12 cellular contexts compared by ENCODE assay signal in genomic region chr19:11195681-11196080, GRCh38. TPM values are rescaled to one million over a fixed set of nuclear protein-coding genes. Genes with fewer than 3 reads are reported as not detected.
DNase-seq lines count a peak whose midpoint lies in the region; ATAC-seq and TF ChIP-seq lines count a peak whose summit lies in the region.
"Had no signal": no experiment of that assay in that cellular context is flagged by ENCODE, and none has a peak within 500 bp of the region (broad histone marks: within the 10 kb centered on the region; RNA-seq: fewer than 3 reads in every experiment).

No MANE protein-coding gene starts in this region.

- H3K4me3 ChIP-seq in CD4-positive, CD25-positive, alpha-beta regulatory T cell (ENCODE audit: low read depth, low read length) = no peak overlapping the region
- H3K4me3 ChIP-seq in right cardiac atrium (ENCODE audit: low read length) = peak overlapping the region; percentile 50
- peak overlapping the region; percentile 83 for H3K4me3 ChIP-seq in skeletal muscle satellite cell (ENCODE audit: low read length)
- no peak overlapping the region for H3K4me3 ChIP-seq in body of pancreas

- no peaks in the 10 kb centered on the region for H3K9me3 ChIP-seq in CD4-positive, CD25-positive, alpha-beta regulatory T cell (ENCODE audit: control insufficient read depth in 2 of 2, low read length in 2 of 2)
- H3K9me3 ChIP-seq in right cardiac atrium (ENCODE audit: control insufficient read depth, low read length) (no peaks in the 10 kb centered on the region), skeletal muscle satellite cell (replicated peaks; ENCODE audit: low read length) (no peaks in the 10 kb centered on the region), body of pancreas (no peaks in the 10 kb centered on the region)

- peak overlapping the region in 3 of 4 donors; percentile 10 to 77 (median 62) for H3K4me3 Mint-ChIP-seq in CD4-positive, CD25-positive, alpha-beta regulatory T cell
- H3K4me3 Mint-ChIP-seq in activated CD8-positive, alpha-beta T cell treated with anti-CD3 and anti-CD28 coated beads, Interleukin-2, amount 10 ng/mL, durations not matched to agents 7 days and 5 days = peak overlapping the region; percentile 2

- DNase-seq in CD4-positive, CD25-positive, alpha-beta regulatory T cell = no peak
- DNase-seq in activated CD8-positive, alpha-beta T cell treated with anti-CD3 and anti-CD28 coated beads, Interleukin-2, amount 10 ng/mL, durations not matched to agents 7 days and 5 days = no peak
- DNase-seq in right cardiac atrium (peak in 1 of 3 donors; percentile 2), body of pancreas (no peak)
- DNase-seq: activated gamma-delta T cell treated with Interleukin-2 at 50 U/mL for 16 hours; DMS79; NCI-H1105; stimulated activated CD4-positive, alpha-beta T cell treated with anti-CD3 and anti-CD28 coated beads, Interleukin-4, amount 100 ng/mL, for 24 hours had no signal

- TF ChIP-seq CTCF in body of pancreas (IDR thresholded peaks at IDR 0.05) = no peak

- peaks cover 22% of the 10 kb centered on the region for H3K4me1 ChIP-seq in CD4-positive, CD25-positive, alpha-beta regulatory T cell (ENCODE audit: control insufficient read depth, insufficient read depth, low read length, poor library complexity, severe bottlenecking)
- H3K4me1 ChIP-seq in right cardiac atrium (ENCODE audit: control insufficient read depth, insufficient read depth, low read length) (peaks cover 7% of the 10 kb centered on the region), skeletal muscle satellite cell (ENCODE audit: control insufficient read depth, insufficient read depth, low read length) (peaks cover 53% of the 10 kb centered on the region), body of pancreas (peaks cover 55% of the 10 kb centered on the region)

- CTCF ChIA-PET in activated CD8-positive, alpha-beta T cell treated with anti-CD3 and anti-CD28 coated beads, Interleukin-2, amount 10 ng/mL, durations not matched to agents 7 days and 5 days (lab: Charles Lee) = no interaction called here

- no peaks in the 10 kb centered on the region for H3K36me3 Mint-ChIP-seq in CD4-positive, CD25-positive, alpha-beta regulatory T cell
- no peaks in the 10 kb centered on the region for H3K36me3 Mint-ChIP-seq in activated CD8-positive, alpha-beta T cell treated with anti-CD3 and anti-CD28 coated beads, Interleukin-2, amount 10 ng/mL, durations not matched to agents 7 days and 5 days (ENCODE audit: low read depth)

- peak overlapping the region; percentile 79 for H3K9ac ChIP-seq in skeletal muscle satellite cell (ENCODE audit: low read depth, low read length)

- POLR2A ChIA-PET in activated CD8-positive, alpha-beta T cell treated with anti-CD3 and anti-CD28 coated beads, Interleukin-2, amount 10 ng/mL, durations not matched to agents 7 days and 5 days (lab: Charles Lee) = no interaction called here

- peak overlapping the region; percentile 95 for H3K4me2 ChIP-seq in skeletal muscle satellite cell (ENCODE audit: low read length)

- peaks cover 4% of the 10 kb centered on the region for H3K27me3 Mint-ChIP-seq in CD4-positive, CD25-positive, alpha-beta regulatory T cell
- peaks cover 16% of the 10 kb centered on the region for H3K27me3 Mint-ChIP-seq in activated CD8-positive, alpha-beta T cell treated with anti-CD3 and anti-CD28 coated beads, Interleukin-2, amount 10 ng/mL, durations not matched to agents 7 days and 5 days (ENCODE audit: low read depth)

- no peaks in the 10 kb centered on the region for H3K27me3 ChIP-seq in CD4-positive, CD25-positive, alpha-beta regulatory T cell (ENCODE audit: control insufficient read depth, insufficient read depth, low read length)
- H3K27me3 ChIP-seq in right cardiac atrium (ENCODE audit: control insufficient read depth, insufficient read depth) (no peaks in the 10 kb centered on the region), skeletal muscle satellite cell (ENCODE audit: control insufficient read depth, insufficient read depth, low read length) (no peaks in the 10 kb centered on the region), body of pancreas (no peaks in the 10 kb centered on the region)

- H3K4me1 Mint-ChIP-seq in CD4-positive, CD25-positive, alpha-beta regulatory T cell = peaks cover 0 to 9% (median 0%) of the 10 kb centered on the region in 4 donors
- peaks cover 21% of the 10 kb centered on the region for H3K4me1 Mint-ChIP-seq in activated CD8-positive, alpha-beta T cell treated with anti-CD3 and anti-CD28 coated beads, Interleukin-2, amount 10 ng/mL, durations not matched to agents 7 days and 5 days (ENCODE audit: low read depth)

- H3K27ac Mint-ChIP-seq in CD4-positive, CD25-positive, alpha-beta regulatory T cell = no peak overlapping the region
- H3K27ac Mint-ChIP-seq in activated CD8-positive, alpha-beta T cell treated with anti-CD3 and anti-CD28 coated beads, Interleukin-2, amount 10 ng/mL, durations not matched to agents 7 days and 5 days = no peak overlapping the region

- no peak for ATAC-seq in CD4-positive, CD25-positive, alpha-beta regulatory T cell (ENCODE audit: low read depth in 2 of 2)
- no peak for ATAC-seq in activated CD8-positive, alpha-beta T cell treated with anti-CD3 and anti-CD28 coated beads, Interleukin-2, amount 10 ng/mL, durations not matched to agents 7 days and 5 days
- ATAC-seq in right cardiac atrium (no peak), HG03108 (IDR thresholded peaks at IDR 0.05; ENCODE audit: unreplicated experiment) (no peak), GM21381 (IDR thresholded peaks at IDR 0.05; ENCODE audit: unreplicated experiment) (no peak), GM21528 (IDR thresholded peaks at IDR 0.05; ENCODE audit: low FRiP score, unreplicated experiment) (no peak), body of pancreas (no peak)

- no peak overlapping the region for H3K27ac ChIP-seq in CD4-positive, CD25-positive, alpha-beta regulatory T cell (ENCODE audit: insufficient read depth, low read length, poor library complexity, severe bottlenecking)
- H3K27ac ChIP-seq in right cardiac atrium (ENCODE audit: low read length) (peak overlapping the region; percentile 83), body of pancreas (peak overlapping the region in 1 of 4 donors; percentile 17)

- intact Hi-C loops in right cardiac atrium (cut with DNase I) (loop anchor here in 2 of 4 donors (5.0 kb wide), 2 partner anchors 33 to 53 kb away; no protein-coding TSS in a partner anchor), body of pancreas (cut with DNase I) (no loop called here)

- H3K36me3 ChIP-seq in CD4-positive, CD25-positive, alpha-beta regulatory T cell (ENCODE audit: control insufficient read depth, insufficient read depth, low read length) = no peaks in the 10 kb centered on the region
- peaks cover 39% of the 10 kb centered on the region for H3K36me3 ChIP-seq in skeletal muscle satellite cell (ENCODE audit: insufficient read depth, low read length)
- peaks cover 0 to 13% of the 10 kb centered on the region in 2 donors for H3K36me3 ChIP-seq in body of pancreas (replicated peaks in 1 of 2; ENCODE audit: insufficient read depth in 1 of 2, low read depth in 2 of 2)

- H3K9me3 Mint-ChIP-seq in CD4-positive, CD25-positive, alpha-beta regulatory T cell = no peaks in the 10 kb centered on the region
- H3K9me3 Mint-ChIP-seq in activated CD8-positive, alpha-beta T cell treated with anti-CD3 and anti-CD28 coated beads, Interleukin-2, amount 10 ng/mL, durations not matched to agents 7 days and 5 days (ENCODE audit: insufficient read depth) = no peaks in the 10 kb centered on the region

- 37% methylated on average over 12 of the region's 12 CpGs for WGBS in right cardiac atrium
- 82 to 84% methylated on average over 12 of the region's 12 CpGs for WGBS in body of pancreas, 2 donors

- TF ChIP-seq POLR2A in body of pancreas (IDR thresholded peaks at IDR 0.05) = no peak

RNA-seq across cellular contexts. Expression of gene KANK2, which starts 1.7 kb away (rescaled TPM):
- 0.74 TPM for total RNA-seq in CD4-positive, CD25-positive, alpha-beta regulatory T cell
- polyA plus RNA-seq in CD4-positive, CD25-positive, alpha-beta regulatory T cell = under 1 TPM in 3 of 4 donors, not detected in 1; 0.16 to 0.52 (median 0.29) TPM
- total RNA-seq in activated CD8-positive, alpha-beta T cell treated with anti-CD3 and anti-CD28 coated beads, Interleukin-2, amount 10 ng/mL, durations not matched to agents 7 days and 5 days = 1 to 10 TPM; 6.1 to 8.0 TPM
- total RNA-seq in right cardiac atrium (100 to 1,000 TPM; 244 to 324 (median 295) TPM), body of pancreas (100 to 1,000 TPM; 133 to 165 TPM)
- polyA plus RNA-seq in right cardiac atrium = 259 TPM
- total RNA-seq in skeletal muscle satellite cell (2012; rRNA removed) = 266 and 301 TPM in 2 replicates

RNA-seq across cellular contexts. Expression of gene SPC24, which starts 40.1 kb away (rescaled TPM):
- total RNA-seq in CD4-positive, CD25-positive, alpha-beta regulatory T cell = 3.2 TPM
- 1 to 10 TPM in 2 of 4 donors, under 1 TPM in 2; 0.41 to 3.1 (median 0.99) TPM for polyA plus RNA-seq in CD4-positive, CD25-positive, alpha-beta regulatory T cell
- 10 to 100 TPM; 92.6 to 94.0 TPM for total RNA-seq in activated CD8-positive, alpha-beta T cell treated with anti-CD3 and anti-CD28 coated beads, Interleukin-2, amount 10 ng/mL, durations not matched to agents 7 days and 5 days
- total RNA-seq in right cardiac atrium = 1 to 10 TPM in 3 of 4 donors, under 1 TPM in 1; 0.56 to 4.4 (median 3.4) TPM
- 1.6 TPM for polyA plus RNA-seq in right cardiac atrium
- total RNA-seq in skeletal muscle satellite cell (2012; rRNA removed) = 45.7 and 54.5 TPM in 2 replicates
- total RNA-seq in body of pancreas = 1 to 10 TPM; 1.8 to 6.9 TPM

RNA-seq across cellular contexts. Expression of gene ANGPTL8, which starts 43.7 kb away (rescaled TPM):
- not detected for total RNA-seq in CD4-positive, CD25-positive, alpha-beta regulatory T cell
- not detected for polyA plus RNA-seq in CD4-positive, CD25-positive, alpha-beta regulatory T cell
- not detected for total RNA-seq in activated CD8-positive, alpha-beta T cell treated with anti-CD3 and anti-CD28 coated beads, Interleukin-2, amount 10 ng/mL, durations not matched to agents 7 days and 5 days
- total RNA-seq in right cardiac atrium (under 1 TPM in 3 of 4 donors, not detected in 1; 0.47 to 0.84 (median 0.51) TPM), body of pancreas (not detected)
- polyA plus RNA-seq in right cardiac atrium = 4.8 TPM
- total RNA-seq in skeletal muscle satellite cell (2012; rRNA removed) = not detected in 2 replicates

Comparison
In these comparisons a context has a peak if more than half of its experiments do, and no peak if none do; other contexts are left out.
1. H3K4me3 ChIP-seq: peak in right cardiac atrium (single experiment) and skeletal muscle satellite cell (single experiment); none in CD4-positive, CD25-positive, alpha-beta regulatory T cell (single experiment) and body of pancreas (0 of 2).
2. RNA of gene KANK2, which starts 1.7 kb away (total RNA-seq): 244 to 324 TPM in right cardiac atrium and 133 to 165 TPM in body of pancreas; 6.1 to 8.0 TPM in activated CD8-positive, alpha-beta T cell treated with anti-CD3 and anti-CD28 coated beads, Interleukin-2, amount 10 ng/mL, durations not matched to agents 7 days and 5 days and 0.74 TPM in CD4-positive, CD25-positive, alpha-beta regulatory T cell (single experiment); every median in the first group is over 10 times any median in the second.
3. RNA of gene SPC24, which starts 40.1 kb away (total RNA-seq): 92.6 to 94.0 TPM in activated CD8-positive, alpha-beta T cell treated with anti-CD3 and anti-CD28 coated beads, Interleukin-2, amount 10 ng/mL, durations not matched to agents 7 days and 5 days; 1.8 to 6.9 TPM in body of pancreas, 0.56 to 4.4 TPM in right cardiac atrium and 3.2 TPM in CD4-positive, CD25-positive, alpha-beta regulatory T cell (single experiment); every median in the first group is over 10 times any median in the second.